In the genomic region with DNA sequence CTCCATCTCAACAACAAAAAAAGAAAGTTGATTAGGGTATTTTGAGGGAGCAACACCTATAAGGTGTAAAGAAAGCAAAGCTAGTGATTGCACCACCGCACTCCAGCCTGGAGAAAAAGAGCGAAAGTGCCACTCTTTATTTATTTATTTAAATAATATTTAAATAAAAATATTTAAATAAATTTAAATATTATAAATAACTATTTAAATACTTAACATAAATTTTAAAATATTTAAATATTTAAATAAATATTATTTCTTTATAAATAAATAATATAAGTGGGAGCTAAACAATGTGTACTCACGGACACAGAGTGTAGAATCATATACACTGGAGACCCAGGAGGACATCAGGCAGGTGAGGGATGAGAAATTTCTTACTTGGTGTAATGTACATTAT, we compare ENCODE assay signal across 7 cellular contexts.
"Had no signal": no experiment of that assay in that cellular context is flagged by ENCODE, and none has a peak within 500 bp of the region (broad histone marks: within the 10 kb centered on the region; RNA-seq: fewer than 3 reads in every experiment).

No MANE protein-coding gene starts in this region.

- FAIRE-seq: H1, H54, HTR-8/SVneo, K562 had no signal

- DNase-seq: H9, HCEC 1CT, IMR-90 had no signal
